35 cellular contexts compared by ENCODE assay signal in the genomic region with DNA sequence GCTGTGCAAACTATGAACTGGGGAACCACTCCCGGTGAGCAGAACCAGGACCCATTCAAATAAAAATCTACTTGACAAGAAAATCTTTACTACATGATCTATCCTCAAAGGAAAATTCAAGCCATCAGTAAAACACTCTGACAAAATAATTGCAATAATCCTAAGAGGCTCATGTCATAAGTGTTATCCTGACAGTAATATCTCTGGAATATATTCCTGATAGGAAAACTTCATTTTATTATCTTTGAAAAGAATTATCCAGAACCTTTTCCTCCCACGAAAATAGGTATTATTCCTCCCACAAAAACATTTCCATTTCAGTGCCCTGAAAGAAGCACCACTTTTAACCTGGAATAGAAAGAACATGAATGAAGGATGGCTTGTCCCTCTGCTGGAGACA.
"Had no signal": no experiment of that assay in that cellular context is flagged by ENCODE, and none has a peak within 500 bp of the region (broad histone marks: within the 10 kb centered on the region; RNA-seq: fewer than 3 reads in every experiment).

No MANE protein-coding gene starts in this region.

- H3K4me3 Mint-ChIP-seq: activated B cell treated with CpG ODN at 0.5 μM for 24 hours; activated CD4-positive, alpha-beta memory T cell treated with anti-CD3 and anti-CD28 coated beads for 36 hours; activated CD4-positive, alpha-beta T cell treated with anti-CD3 and anti-CD28 coated beads, Interleukin-2, amount 10 ng/mL, durations not matched to agents 24 days and 14 days; activated CD8-positive, alpha-beta T cell treated with anti-CD3 and anti-CD28 coated beads for 36 hours; activated naive CD4-positive, alpha-beta T cell treated with anti-CD3 and anti-CD28 coated beads for 36 hours; activated naive CD8-positive, alpha-beta T cell treated with anti-CD3 and anti-CD28 coated beads for 36 hours; activated T-cell treated with anti-CD3 and anti-CD28 coated beads, Interleukin-2, amount 50 U/mL, for 4 hours; activated T-cell treated with anti-CD3 and anti-CD28 coated beads, Interleukin-2, amount 50 U/mL, for 72 hours; activated T-helper 1 cell treated with anti-CD3 and anti-CD28 coated beads, Interleukin-12 subunit alpha, Interleukin-12 subunit beta, Interleukin-2, Interleukin-4 antibody, amounts not matched to agents 30 ng/mL and 10 ng/mL and 1 ng/mL, durations not matched to agents 14 hours and 24 hours and 36 hours; activated T-helper 17 cell treated with anti-CD3 and anti-CD28 coated beads, Interleukin-2, amount 50 U/mL, for 72 hours; T-helper 1 cell treated with Interleukin-12 subunit alpha and Interleukin-12 subunit beta and Interleukin-4 antibody, amounts not matched to agents 30 μg/mL and 1 μg/mL, for 36 hours; T-helper 2 cell treated with Interferon-gamma antibody and Interleukin-4, amounts not matched to agents 5 μg/mL and 100 μg/mL, for 36 hours had no signal

- H3K27me3 Mint-ChIP-seq: activated B cell treated with CpG ODN at 0.5 μM for 24 hours; activated CD4-positive, alpha-beta memory T cell treated with anti-CD3 and anti-CD28 coated beads for 36 hours; activated CD4-positive, alpha-beta T cell treated with anti-CD3 and anti-CD28 coated beads, Interleukin-2, amount 10 ng/mL, durations not matched to agents 24 days and 14 days; activated CD8-positive, alpha-beta T cell treated with anti-CD3 and anti-CD28 coated beads for 36 hours; activated naive CD8-positive, alpha-beta T cell treated with anti-CD3 and anti-CD28 coated beads for 36 hours; activated T-helper 17 cell treated with anti-CD3 and anti-CD28 coated beads, Interleukin-2, amount 50 U/mL, for 72 hours had no signal

- H3K4me1 Mint-ChIP-seq: activated B cell treated with CpG ODN at 0.5 μM for 24 hours; activated CD4-positive, alpha-beta T cell treated with anti-CD3 and anti-CD28 coated beads, Interleukin-2, amount 10 ng/mL, durations not matched to agents 24 days and 14 days; activated naive CD8-positive, alpha-beta T cell treated with anti-CD3 and anti-CD28 coated beads for 36 hours; activated T-helper 17 cell treated with anti-CD3 and anti-CD28 coated beads, Interleukin-2, amount 50 U/mL, for 72 hours had no signal

- DNase-seq: activated B cell treated with CpG ODN at 0.5 μM for 24 hours; activated CD4-positive, alpha-beta memory T cell treated with anti-CD3 and anti-CD28 coated beads for 36 hours; activated CD4-positive, alpha-beta T cell treated with anti-CD3 and anti-CD28 coated beads for 4 hours; activated CD4-positive, alpha-beta T cell treated with anti-CD3 and anti-CD28 coated beads, Interleukin-2, amount 10 ng/mL, durations not matched to agents 24 days and 14 days; activated CD4-positive, alpha-beta T cell treated with anti-CD3 and anti-CD28 coated beads, Interleukin-2, amount 50 U/mL, for 1 hour; activated CD4-positive, alpha-beta T cell treated with anti-CD3 and anti-CD28 coated beads, Interleukin-2, amount 50 U/mL, for 4 hours; activated CD4-positive, CD25-positive, alpha-beta regulatory T cell treated with anti-CD3 and anti-CD28 coated beads, Interleukin-2, amount 50 U/mL, for 72 hours; activated CD8-positive, alpha-beta memory T cell treated with anti-CD3 and anti-CD28 coated beads, Interleukin-2, amount 50 U/mL, for 4 hours; activated CD8-positive, alpha-beta T cell treated with anti-CD3 and anti-CD28 coated beads for 36 hours; activated effector memory CD4-positive, alpha-beta T cell treated with anti-CD3 and anti-CD28 coated beads, Interleukin-2, amount 50 U/mL, for 16 hours; activated gamma-delta T cell treated with Interleukin-2 at 50 U/mL for 16 hours; activated naive CD4-positive, alpha-beta T cell; activated naive CD4-positive, alpha-beta T cell treated with anti-CD3 and anti-CD28 coated beads for 36 hours; activated naive CD4-positive, alpha-beta T cell treated with anti-CD3 and anti-CD28 coated beads, Interleukin-2, amount 50 U/mL, for 16 hours; activated naive CD8-positive, alpha-beta T cell treated with anti-CD3 and anti-CD28 coated beads for 36 hours; activated T-cell treated with anti-CD3 and anti-CD28 coated beads for 4 hours; activated T-cell treated with anti-CD3 and anti-CD28 coated beads, Interleukin-2, amount 50 U/mL, for 1 hour; activated T-cell treated with anti-CD3 and anti-CD28 coated beads, Interleukin-2, amount 50 U/mL, for 4 hours; activated T-cell treated with anti-CD3 and anti-CD28 coated beads, Interleukin-2, amount 50 U/mL, for 72 hours; adrenal gland; amniotic stem cell; aorta; body of pancreas; brain microvascular endothelial cell; central memory CD4-positive, alpha-beta T cell; T-helper 1 cell; T-helper 2 cell; T-helper 9 cell had no signal

- H3K36me3 ChIP-seq: adrenal gland, brain microvascular endothelial cell, breast epithelium had no signal

- ATAC-seq: activated CD8-positive, alpha-beta T cell treated with anti-CD3 and anti-CD28 coated beads for 36 hours; activated naive CD4-positive, alpha-beta T cell treated with anti-CD3 and anti-CD28 coated beads, Interleukin-2, amount 50 U/mL, for 72 hours; activated T-cell treated with anti-CD3 and anti-CD28 coated beads, Interleukin-2, amount 50 U/mL, for 4 hours; activated T-cell treated with anti-CD3 and anti-CD28 coated beads, Interleukin-2, amount 50 U/mL, for 72 hours; activated T-helper 17 cell treated with anti-CD3 and anti-CD28 coated beads, Interleukin-2, amount 50 U/mL, for 72 hours; body of pancreas had no signal

- H3K27me3 ChIP-seq: adrenal gland, body of pancreas, brain microvascular endothelial cell, breast epithelium had no signal

- H3K36me3 Mint-ChIP-seq: activated CD4-positive, alpha-beta memory T cell treated with anti-CD3 and anti-CD28 coated beads for 36 hours; activated naive CD8-positive, alpha-beta T cell treated with anti-CD3 and anti-CD28 coated beads for 36 hours had no signal

- H3K4me3 ChIP-seq: adrenal gland, body of pancreas, breast epithelium had no signal

- H3K4me1 ChIP-seq: adrenal gland, body of pancreas, breast epithelium had no signal

- H3K27ac Mint-ChIP-seq: activated B cell treated with CpG ODN at 0.5 μM for 24 hours; activated CD4-positive, alpha-beta memory T cell treated with anti-CD3 and anti-CD28 coated beads for 36 hours; activated CD4-positive, alpha-beta T cell treated with anti-CD3 and anti-CD28 coated beads, Interleukin-2, amount 10 ng/mL, durations not matched to agents 24 days and 14 days; activated CD8-positive, alpha-beta T cell treated with anti-CD3 and anti-CD28 coated beads for 36 hours; activated naive CD4-positive, alpha-beta T cell treated with anti-CD3 and anti-CD28 coated beads for 36 hours; activated naive CD4-positive, alpha-beta T cell treated with anti-CD3 and anti-CD28 coated beads, Interleukin-2, amount 50 U/mL, for 72 hours; activated naive CD8-positive, alpha-beta T cell treated with anti-CD3 and anti-CD28 coated beads for 36 hours; activated T-cell treated with anti-CD3 and anti-CD28 coated beads, Interleukin-2, amount 50 U/mL, for 72 hours; activated T-helper 1 cell treated with anti-CD3 and anti-CD28 coated beads, Interleukin-12 subunit alpha, Interleukin-12 subunit beta, Interleukin-2, Interleukin-4 antibody, amounts not matched to agents 30 ng/mL and 10 ng/mL and 1 ng/mL, durations not matched to agents 14 hours and 24 hours and 36 hours; activated T-helper 17 cell treated with anti-CD3 and anti-CD28 coated beads, Interleukin-2, amount 50 U/mL, for 72 hours; T-helper 1 cell treated with Interleukin-12 subunit alpha and Interleukin-12 subunit beta and Interleukin-4 antibody, amounts not matched to agents 30 μg/mL and 1 μg/mL, for 36 hours; T-helper 2 cell treated with Interferon-gamma antibody and Interleukin-4, amounts not matched to agents 5 μg/mL and 100 μg/mL, for 36 hours had no signal

- H3K9me3 ChIP-seq: adrenal gland, breast epithelium had no signal

- H3K27ac ChIP-seq: adrenal gland, body of pancreas, brain microvascular endothelial cell, breast epithelium, VCaP had no signal
